In the genomic region with DNA sequence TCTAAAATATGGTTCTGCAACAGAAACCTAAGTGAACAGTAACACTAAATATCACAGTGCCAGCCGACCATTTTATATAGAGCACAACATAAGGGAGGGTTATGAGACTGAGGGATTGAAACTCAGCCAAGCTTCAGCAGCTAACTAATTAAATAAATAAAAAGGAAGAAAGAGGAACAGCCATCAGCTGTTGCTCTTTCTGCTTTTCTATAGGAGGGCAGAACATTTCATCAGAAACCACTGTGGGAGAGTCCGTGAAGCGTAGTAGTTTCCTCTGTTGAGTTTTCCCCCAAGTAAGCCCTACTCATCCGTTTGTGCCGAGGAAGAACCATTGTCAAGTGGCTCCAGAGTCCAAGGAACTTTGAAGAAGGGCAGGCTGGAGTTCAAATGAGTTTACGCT, we compare ENCODE assay signal across 17 cellular contexts.
DNase-seq lines count a peak whose midpoint lies in the region; ATAC-seq and TF ChIP-seq lines count a peak whose summit lies in the region.
"Had no signal": no experiment of that assay in that cellular context is flagged by ENCODE, and none has a peak within 500 bp of the region (broad histone marks: within the 10 kb centered on the region; RNA-seq: fewer than 3 reads in every experiment).

No MANE protein-coding gene starts in this region.

- no peak overlapping the region for H2BK12ac ChIP-seq in neuronal stem cell (ENCODE audit: low read length)

- H2AK5ac ChIP-seq in neuronal stem cell (ENCODE audit: low read depth, low read length), result no peak overlapping the region

- H3K9me2 ChIP-seq in GM23338 (ENCODE audit: insufficient read depth) (no peaks in the 10 kb centered on the region; the same call in 1 of the 2 replicates), OCI-LY7 (ENCODE audit: insufficient read depth, low read length) (no peaks in the 10 kb centered on the region)

- no peaks in the 10 kb centered on the region for H3K27me3 ChIP-seq in GM23338 (ENCODE audit: insufficient read depth)
- H3K27me3 ChIP-seq in neuronal stem cell (ENCODE audit: control insufficient read depth in 3 of 3, insufficient read depth in 3 of 3, low read depth in 1 of 3, low read length in 3 of 3), result no peaks in the 10 kb centered on the region
- H3K27me3 ChIP-seq: MG63, SJSA1 had no signal

- no peak overlapping the region for H3K4me2 ChIP-seq in GM23338
- H3K4me2 ChIP-seq in neuronal stem cell (ENCODE audit: insufficient read depth, low read length, poor library complexity, severe bottlenecking), result no peak overlapping the region
- no peak overlapping the region for H3K4me2 ChIP-seq in OCI-LY7 (ENCODE audit: low read length)
- H3K4me2 ChIP-seq: A549 had no signal

- H2BK5ac ChIP-seq in neuronal stem cell (ENCODE audit: low read length), result no peak overlapping the region

- H3K36me3 ChIP-seq in GM23338 (ENCODE audit: insufficient read depth) (no peaks in the 10 kb centered on the region), neuronal stem cell (replicated peaks in 1 of 2; ENCODE audit: control insufficient read depth in 2 of 2, insufficient read depth in 2 of 2, low read length in 2 of 2) (no peaks in the 10 kb centered on the region), OCI-LY7 (ENCODE audit: insufficient read depth, low read length) (no peaks in the 10 kb centered on the region)
- H3K36me3 ChIP-seq: MG63, SJSA1 had no signal

- POLR2A ChIA-PET in OCI-LY7 (lab: Charles Lee), result interaction anchor here (0.6 kb wide), 1 partner anchor 14 kb away, joined by 4 read pairs; no protein-coding TSS in a partner anchor

- WGBS in neuronal stem cell (ENCODE audit: extremely low coverage in 2 of 2, insufficient read length in 2 of 2, insufficient replicate concordance in 1 of 2), 2 donors, result no CpG with 5 or more reads among the region's 6 CpGs

- no peaks in the 10 kb centered on the region for H3K36me3 Mint-ChIP-seq in GM23338 (ENCODE audit: low read depth)

- no peak overlapping the region for H4K91ac ChIP-seq in neuronal stem cell (ENCODE audit: low read depth, low read length, poor library complexity)

- no peaks in the 10 kb centered on the region for H4K20me1 ChIP-seq in GM23338 (replicated peaks; ENCODE audit: insufficient read depth)
- no peaks in the 10 kb centered on the region for H4K20me1 ChIP-seq in OCI-LY7 (ENCODE audit: insufficient read depth, low read length)

- BruUV-seq in OCI-LY7 (replicated peaks; lab: Mats Ljungman, UMichigan), result no TSS peak

- H3K27ac ChIP-seq in GM23338 (ENCODE audit: low read depth) (no peak overlapping the region), neuronal stem cell (replicated peaks; ENCODE audit: low read length) (no peak overlapping the region), OCI-LY7 (ENCODE audit: low read depth, low read length, poor library complexity, severe bottlenecking) (no peak overlapping the region)
- H3K27ac ChIP-seq: A549, SJSA1 had no signal

- CTCF ChIA-PET in OCI-LY7 (lab: Charles Lee; ENCODE audit: unreplicated experiment), result no interaction called here

- no peak overlapping the region for H3K4me3 Mint-ChIP-seq in GM23338

- ATAC-seq in GM23338 (no peak), GM19035 (IDR thresholded peaks at IDR 0.05; ENCODE audit: unreplicated experiment) (no peak)
- ATAC-seq: A549, HepG2 had no signal

- TF ChIP-seq CTCF in GM23338 (conservative IDR thresholded peaks at IDR 0.05; ENCODE audit: low read depth in 2 of 2) (no peak), OCI-LY7 (conservative IDR thresholded peaks at IDR 0.05; ENCODE audit: low read length) (no peak)

- H3K4ac ChIP-seq in neuronal stem cell (ENCODE audit: low read length), result no peak overlapping the region

- DNase-seq in GM23338 (ENCODE audit: low spot score) (no peak), NOMO-1 treated with DMSO at 0.1 percent for 48 hours (lab: John Stamatoyannopoulos, UW; ENCODE audit: unreplicated experiment) (peak; percentile 77), foreskin melanocyte (peak; percentile 17), neuronal stem cell (ENCODE audit: low spot score) (no peak), occipital lobe (lab: John Stamatoyannopoulos, UW) (no peak), OCI-LY7 (ENCODE audit: low spot score) (no peak), RKO (ENCODE audit: low spot score) (no peak)
- DNase-seq: C1 segment of cervical spinal cord, DMS 273 treated with DMSO at 0.1 percent for 48 hours, MG63, NCI-H1930, NCI-H446 treated with DMSO at 0.1 percent for 48 hours, NCI-H774 had no signal

- H3K9me3 Mint-ChIP-seq in GM23338, result no peaks in the 10 kb centered on the region

- H3K14ac ChIP-seq in neuronal stem cell (ENCODE audit: low read length), result no peak overlapping the region

- H3K18ac ChIP-seq in neuronal stem cell (ENCODE audit: low read length), result no peak overlapping the region

- H3K27me3 Mint-ChIP-seq in GM23338 (ENCODE audit: insufficient read depth, low read depth, poor library complexity), result no peaks in the 10 kb centered on the region

- no peak overlapping the region for H2BK15ac ChIP-seq in neuronal stem cell (ENCODE audit: low read length)

- H3K23ac ChIP-seq in neuronal stem cell (ENCODE audit: low read depth, low read length, poor library complexity), result no peak overlapping the region

- no peak overlapping the region for H4K8ac ChIP-seq in neuronal stem cell (ENCODE audit: low read depth, low read length)

- H3K79me1 ChIP-seq in neuronal stem cell (ENCODE audit: low read depth, low read length), result no peaks in the 10 kb centered on the region

- H3K9ac ChIP-seq in neuronal stem cell (ENCODE audit: low read depth, low read length, poor library complexity), result no peak overlapping the region

- H2BK120ac ChIP-seq in neuronal stem cell (ENCODE audit: low read depth, low read length), result no peak overlapping the region

- H3K4me3 ChIP-seq in GM23338 (no peak overlapping the region), neuronal stem cell (ENCODE audit: low read length in 2 of 2) (no peak overlapping the region), OCI-LY7 (ENCODE audit: low read depth, low read length, poor library complexity, severe bottlenecking) (no peak overlapping the region)
- H3K4me3 ChIP-seq: A549, MG63, SJSA1 had no signal

- intact Hi-C loops in OCI-LY7 (cut with micrococcal nuclease; ENCODE audit: unreplicated experiment), result no loop called here

- no peaks in the 10 kb centered on the region for H3K79me2 ChIP-seq in GM23338 (replicated peaks; ENCODE audit: insufficient read depth)
- H3K79me2 ChIP-seq in OCI-LY7 (ENCODE audit: insufficient read depth, low read depth, low read length), result no peaks in the 10 kb centered on the region

- H3K4me1 Mint-ChIP-seq in GM23338, result peaks cover 2% of the 10 kb centered on the region; the same call in 2 of the 3 replicates

- H3K4me1 ChIP-seq in GM23338 (ENCODE audit: insufficient read depth) (peaks cover 3% of the 10 kb centered on the region; the same call in 1 of the 2 replicates), neuronal stem cell (ENCODE audit: control insufficient read depth in 2 of 2, insufficient read depth in 1 of 2, low read depth in 1 of 2, low read length in 2 of 2) (peaks cover 3 to 22% of the 10 kb centered on the region in 2 donors), OCI-LY7 (ENCODE audit: insufficient read depth, low read length, poor library complexity, severe bottlenecking) (no peaks in the 10 kb centered on the region)
- H3K4me1 ChIP-seq: A549, SJSA1 had no signal

- H3F3A ChIP-seq in GM23338 (replicated peaks; ENCODE audit: low read depth), result no peaks in the 10 kb centered on the region

- H2AFZ ChIP-seq in GM23338 (0 out of 2 replicates have a peak overlapping the region, but pooled peaks have one; percentile 29), neuronal stem cell (ENCODE audit: low read length) (peak overlapping the region; percentile 75), OCI-LY7 (ENCODE audit: low read length) (no peak overlapping the region)

- no peak overlapping the region for H3K27ac Mint-ChIP-seq in GM23338

- H3K9me3 ChIP-seq in neuronal stem cell (replicated peaks in 1 of 2; ENCODE audit: control insufficient read depth in 2 of 2, insufficient read depth in 1 of 2, low read depth in 1 of 2, low read length in 2 of 2) (no peaks in the 10 kb centered on the region), OCI-LY7 (ENCODE audit: low read length) (no peaks in the 10 kb centered on the region)
- H3K9me3 ChIP-seq: A549, MG63, SJSA1 had no signal

TF ChIP-seq in GM23338, 12 proteins besides CTCF, POLR2A, EP300 and RAD21:
- TF ChIP-seq STAT1 (IDR thresholded peaks at IDR 0.05; ENCODE audit: unreplicated experiment) (no peak), ZNF331 (CRISPR knock-in tag; IDR thresholded peaks at IDR 0.05; ENCODE audit: low read depth) (no peak), JUNB (IDR thresholded peaks at IDR 0.05; ENCODE audit: unreplicated experiment) (no peak)
- TF ChIP-seq, protein P1, sequence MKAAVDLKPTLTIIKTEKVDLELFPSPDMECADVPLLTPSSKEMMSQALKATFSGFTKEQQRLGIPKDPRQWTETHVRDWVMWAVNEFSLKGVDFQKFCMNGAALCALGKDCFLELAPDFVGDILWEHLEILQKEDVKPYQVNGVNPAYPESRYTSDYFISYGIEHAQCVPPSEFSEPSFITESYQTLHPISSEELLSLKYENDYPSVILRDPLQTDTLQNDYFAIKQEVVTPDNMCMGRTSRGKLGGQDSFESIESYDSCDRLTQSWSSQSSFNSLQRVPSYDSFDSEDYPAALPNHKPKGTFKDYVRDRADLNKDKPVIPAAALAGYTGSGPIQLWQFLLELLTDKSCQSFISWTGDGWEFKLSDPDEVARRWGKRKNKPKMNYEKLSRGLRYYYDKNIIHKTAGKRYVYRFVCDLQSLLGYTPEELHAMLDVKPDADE (IDR thresholded peaks at IDR 0.05), result no peak

Comparison
In these comparisons a context has a peak if more than half of its experiments do, and no peak if none do; other contexts are left out.
1. DNase-seq: peak in NOMO-1 treated with DMSO at 0.1 percent for 48 hours (single experiment) and foreskin melanocyte (single experiment); none in GM23338 (single experiment), neuronal stem cell (single experiment), occipital lobe (single experiment), OCI-LY7 (single experiment) and RKO (single experiment).